Comparison of ENCODE assay signal across 6 cellular contexts in genomic region chr5:126027149-126027548, GRCh38.
"Had no signal": no experiment of that assay in that cellular context is flagged by ENCODE, and none has a peak within 500 bp of the region (broad histone marks: within the 10 kb centered on the region; RNA-seq: fewer than 3 reads in every experiment).

No MANE protein-coding gene starts in this region.

- H3K27ac Mint-ChIP-seq: GM23338, H9, IgD-negative memory B cell had no signal

- H3K4me1 Mint-ChIP-seq: GM23338, H9, IgD-negative memory B cell had no signal

- H2AFZ ChIP-seq: GM23338 had no signal

- H3K4me2 ChIP-seq: GM23338 had no signal

- H3K27ac ChIP-seq: HL-60 had no signal

- H3K4me3 ChIP-seq: GM23338 had no signal

- H3K4me3 Mint-ChIP-seq: GM23338, H9, IgD-negative memory B cell had no signal

- ATAC-seq: GM23338, HepG2 had no signal

- DNase-seq: H9, HCEC 1CT had no signal
